1 cellular context compared by ENCODE assay signal in genomic region chr3:111859974-111860859, GRCh38.
TF ChIP-seq lines count a peak whose summit lies in the region.

No MANE protein-coding gene starts in this region.

TF ChIP-seq in HepG2, 621 proteins besides CTCF, POLR2A, EP300 and RAD21 (continued from another document and continues in another):
- TF ChIP-seq ZSCAN31 (CRISPR knock-in tag; IDR thresholded peaks at IDR 0.05; ENCODE audit: low read depth) (no peak), ZNF543 (CRISPR knock-in tag; IDR thresholded peaks at IDR 0.05) (no peak), PHF5A (CRISPR knock-in tag; IDR thresholded peaks at IDR 0.05; ENCODE audit: low read depth, unreplicated experiment) (no peak), REL (CRISPR knock-in tag; conservative IDR thresholded peaks at IDR 0.05) (peak; percentile 64; the same call in 1 of the 2 replicates), POGK (CRISPR knock-in tag; conservative IDR thresholded peaks at IDR 0.05) (no peak), RNF219 (CRISPR knock-in tag; IDR thresholded peaks at IDR 0.05) (no peak), MYNN (CRISPR knock-in tag; IDR thresholded peaks at IDR 0.05; ENCODE audit: low read depth) (0 out of 2 replicates have a peak, but pooled peaks have one; percentile 62), TFAP4 (IDR thresholded peaks at IDR 0.05; ENCODE audit: borderline replicate concordance, low read depth) (peak; percentile 26; the same call in 1 of the 2 replicates), RAD51 (IDR thresholded peaks at IDR 0.05; ENCODE audit: borderline replicate concordance) (no peak), ARID5B (CRISPR knock-in tag; IDR thresholded peaks at IDR 0.05) (peak; percentile 36), ZBTB46 (CRISPR knock-in tag; IDR thresholded peaks at IDR 0.05; ENCODE audit: borderline replicate concordance) (no peak), KAT7 (CRISPR knock-in tag; IDR thresholded peaks at IDR 0.05; ENCODE audit: borderline replicate concordance) (peak; percentile 30; the same call in 1 of the 2 replicates), ZNF788 (CRISPR knock-in tag; IDR thresholded peaks at IDR 0.05; ENCODE audit: borderline replicate concordance) (no peak), ZNF24 (IDR thresholded peaks at IDR 0.05) (no peak), CBFB (CRISPR knock-in tag; IDR thresholded peaks at IDR 0.05) (no peak), PATZ1 (CRISPR knock-in tag; IDR thresholded peaks at IDR 0.05) (peak; percentile 24; the same call in 1 of the 2 replicates), NFATC3 (CRISPR knock-in tag; IDR thresholded peaks at IDR 0.05) (no peak), ZNF318 (CRISPR knock-in tag; IDR thresholded peaks at IDR 0.05) (no peak), PRDM15 (CRISPR knock-in tag; IDR thresholded peaks at IDR 0.05) (no peak)
